ENCODE assay signal across 23 cellular contexts in genomic region chr7:54989826-54990225, GRCh38. TPM values are rescaled to one million over a fixed set of nuclear protein-coding genes. Genes with fewer than 3 reads are reported as not detected.
DNase-seq lines count a peak whose midpoint lies in the region; ATAC-seq, FAIRE-seq and TF ChIP-seq lines count a peak whose summit lies in the region.
"Had no signal": no experiment of that assay in that cellular context is flagged by ENCODE, and none has a peak within 500 bp of the region (broad histone marks: within the 10 kb centered on the region; RNA-seq: fewer than 3 reads in every experiment).

No MANE protein-coding gene starts in this region.

- peak overlapping the region; percentile 10 to 48; a peak in 4 of 6 replicates for H3K27ac ChIP-seq in A549
- H3K27ac ChIP-seq in WERI-Rb-1: no peak overlapping the region
- no peak overlapping the region for H3K27ac ChIP-seq in suprapubic skin
- H3K27ac ChIP-seq: BLaER1 treated with 17β-estradiol and CSF1 and Interleukin-3, amounts not matched to agents 10 nM and 100 nM had no signal

- H3K4me1 Mint-ChIP-seq in osteocyte (ENCODE audit: unreplicated experiment): peaks cover 34% of the 10 kb centered on the region

- no peak for TF ChIP-seq POLR2A in A549 (IDR thresholded peaks at IDR 0.05; ENCODE audit: low read length)
- no peak for TF ChIP-seq POLR2A in suprapubic skin (IDR thresholded peaks at IDR 0.05)

- peak overlapping the region; percentile 20 for H3K27ac Mint-ChIP-seq in osteocyte (ENCODE audit: unreplicated experiment)
- H3K27ac Mint-ChIP-seq: CD4-positive, alpha-beta memory T cell had no signal

- no peak overlapping the region for H3K4me2 ChIP-seq in A549
- H3K4me2 ChIP-seq: BLaER1 treated with 17β-estradiol and CSF1 and Interleukin-3, amounts not matched to agents 10 nM and 100 nM had no signal

- peaks cover 4% of the 10 kb centered on the region for H3K9me3 Mint-ChIP-seq in osteocyte (ENCODE audit: unreplicated experiment)

- H3K36me3 ChIP-seq in adipocyte (ENCODE audit: control insufficient read depth, insufficient read depth, low read length, severe bottlenecking) (no peaks in the 10 kb centered on the region), WERI-Rb-1 (no peaks in the 10 kb centered on the region), suprapubic skin (no peaks in the 10 kb centered on the region)
- H3K36me3 ChIP-seq: BE2C; BLaER1 treated with 17β-estradiol and CSF1 and Interleukin-3, amounts not matched to agents 10 nM and 100 nM; HAP-1 had no signal

- CTCF ChIA-PET in A549 (lab: Yijun Ruan, JAX): no interaction called here

- FAIRE-seq in A549 (lab: Jason Lieb, UNC): no peak
- FAIRE-seq: A204.1, GM12891, GM18507, H54 had no signal

- TF ChIP-seq CTCF in A549 (IDR thresholded peaks at IDR 0.05) (no peak), osteocyte (IDR thresholded peaks at IDR 0.05) (no peak), WERI-Rb-1 (IDR thresholded peaks at IDR 0.05; ENCODE audit: low read depth, low read length) (no peak), suprapubic skin (IDR thresholded peaks at IDR 0.05) (no peak)

- no peak overlapping the region for H3K9ac ChIP-seq in adipocyte (ENCODE audit: low read length)
- H3K9ac ChIP-seq: BLaER1 treated with 17β-estradiol and CSF1 and Interleukin-3, amounts not matched to agents 10 nM and 100 nM had no signal

- POLR2A ChIA-PET in A549 (lab: Yijun Ruan, JAX): no interaction called here

- DNase-seq in A549 (ENCODE audit: low read depth in 1 of 2, low spot score in 1 of 2) (no peak), adipocyte (ENCODE audit: low read depth) (peak; percentile 13), fibroblast of gingiva (ENCODE audit: low read depth) (peak; percentile 23), osteocyte (ENCODE audit: extremely low spot score, unreplicated experiment) (no peak), WERI-Rb-1 (no peak), cerebellum (ENCODE audit: low spot score) (no peak), suprapubic skin (ENCODE audit: low spot score in 2 of 2) (no peak)
- DNase-seq: ACHN; AML-193; BE2C; Calu3; CD4-positive, alpha-beta memory T cell; COR-L47; DMS53; DMS79 treated with DMSO at 0.1 percent for 48 hours; GF-D8; GOT3 had no signal

- no peaks in the 10 kb centered on the region for H3K36me3 Mint-ChIP-seq in osteocyte (ENCODE audit: unreplicated experiment)
- H3K36me3 Mint-ChIP-seq: CD4-positive, alpha-beta memory T cell had no signal

- H3K4me3 Mint-ChIP-seq in osteocyte (ENCODE audit: unreplicated experiment): no peak overlapping the region
- H3K4me3 Mint-ChIP-seq: CD4-positive, alpha-beta memory T cell had no signal

- 91% methylated on average over 2 of the region's 2 CpGs for WGBS in A549 (ENCODE audit: missing lambda C conversion rate)
- 53% methylated on average over 2 of the region's 2 CpGs for WGBS in suprapubic skin

- no peak for ATAC-seq in A549

- TF ChIP-seq EP300 in A549 (IDR thresholded peaks at IDR 0.05): no peak
- TF ChIP-seq EP300 in suprapubic skin (IDR thresholded peaks at IDR 0.05): no peak

- H3K27me3 ChIP-seq in adipocyte (replicated peaks; ENCODE audit: control insufficient read depth, insufficient read depth, low read length): no peaks in the 10 kb centered on the region
- H3K27me3 ChIP-seq in WERI-Rb-1 (ENCODE audit: insufficient read depth, low read depth, severe bottlenecking): peaks cover 3% of the 10 kb centered on the region
- no peaks in the 10 kb centered on the region for H3K27me3 ChIP-seq in suprapubic skin
- H3K27me3 ChIP-seq: BE2C had no signal

- no peaks in the 10 kb centered on the region for H3K9me3 ChIP-seq in A549
- H3K9me3 ChIP-seq in adipocyte (ENCODE audit: control insufficient read depth, low read length): no peaks in the 10 kb centered on the region
- H3K9me3 ChIP-seq in WERI-Rb-1 (ENCODE audit: severe bottlenecking): no peaks in the 10 kb centered on the region
- no peaks in the 10 kb centered on the region for H3K9me3 ChIP-seq in suprapubic skin
- H3K9me3 ChIP-seq: BE2C, HAP-1 had no signal

- no peak for TF ChIP-seq RAD21 in A549 (conservative IDR thresholded peaks at IDR 0.05 in 1 of 2, IDR thresholded peaks at IDR 0.05 in 1 of 2)

- no peak overlapping the region for H3K4me3 ChIP-seq in A549
- H3K4me3 ChIP-seq in adipocyte (ENCODE audit: low read length): no peak overlapping the region
- H3K4me3 ChIP-seq in WERI-Rb-1 (ENCODE audit: low read depth, low read length): no peak overlapping the region
- H3K4me3 ChIP-seq in suprapubic skin: no peak overlapping the region
- H3K4me3 ChIP-seq: BLaER1 treated with 17β-estradiol and CSF1 and Interleukin-3, amounts not matched to agents 10 nM and 100 nM; HAP-1 had no signal

- H3K4me1 ChIP-seq in A549 (peaks cover 58% of the 10 kb centered on the region), adipocyte (ENCODE audit: control insufficient read depth, insufficient read depth, low read length) (peaks cover 22% of the 10 kb centered on the region), suprapubic skin (no peaks in the 10 kb centered on the region)
- H3K4me1 ChIP-seq: BE2C, HAP-1 had no signal

- no peaks in the 10 kb centered on the region for H3K27me3 Mint-ChIP-seq in osteocyte (ENCODE audit: unreplicated experiment)

TF ChIP-seq in A549, 52 proteins besides CTCF, POLR2A, EP300 and RAD21 (continues in another document):
- no peak for TF ChIP-seq JUN (IDR thresholded peaks at IDR 0.05)
- no peak for TF ChIP-seq GATA3 (IDR thresholded peaks at IDR 0.05; ENCODE audit: borderline replicate concordance)
- TF ChIP-seq HMGXB4 (CRISPR knock-in tag; IDR thresholded peaks at IDR 0.05; ENCODE audit: borderline replicate concordance): no peak
- TF ChIP-seq JUNB (IDR thresholded peaks at IDR 0.05): no peak
- TF ChIP-seq HES2 (IDR thresholded peaks at IDR 0.05): no peak
- TF ChIP-seq ZC3H11A (IDR thresholded peaks at IDR 0.05): no peak
- no peak for TF ChIP-seq ZNF302 (CRISPR knock-in tag; IDR thresholded peaks at IDR 0.05)
- TF ChIP-seq TP53 (CRISPR knock-in tag; IDR thresholded peaks at IDR 0.05): no peak
- TF ChIP-seq BCL3 (IDR thresholded peaks at IDR 0.05): no peak
- TF ChIP-seq, protein P1, sequence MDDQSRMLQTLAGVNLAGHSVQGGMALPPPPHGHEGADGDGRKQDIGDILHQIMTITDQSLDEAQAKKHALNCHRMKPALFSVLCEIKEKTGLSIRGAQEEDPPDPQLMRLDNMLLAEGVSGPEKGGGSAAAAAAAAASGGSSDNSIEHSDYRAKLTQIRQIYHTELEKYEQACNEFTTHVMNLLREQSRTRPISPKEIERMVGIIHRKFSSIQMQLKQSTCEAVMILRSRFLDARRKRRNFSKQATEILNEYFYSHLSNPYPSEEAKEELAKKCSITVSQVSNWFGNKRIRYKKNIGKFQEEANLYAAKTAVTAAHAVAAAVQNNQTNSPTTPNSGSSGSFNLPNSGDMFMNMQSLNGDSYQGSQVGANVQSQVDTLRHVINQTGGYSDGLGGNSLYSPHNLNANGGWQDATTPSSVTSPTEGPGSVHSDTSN (IDR thresholded peaks at IDR 0.05): no peak
- TF ChIP-seq, protein P2, sequence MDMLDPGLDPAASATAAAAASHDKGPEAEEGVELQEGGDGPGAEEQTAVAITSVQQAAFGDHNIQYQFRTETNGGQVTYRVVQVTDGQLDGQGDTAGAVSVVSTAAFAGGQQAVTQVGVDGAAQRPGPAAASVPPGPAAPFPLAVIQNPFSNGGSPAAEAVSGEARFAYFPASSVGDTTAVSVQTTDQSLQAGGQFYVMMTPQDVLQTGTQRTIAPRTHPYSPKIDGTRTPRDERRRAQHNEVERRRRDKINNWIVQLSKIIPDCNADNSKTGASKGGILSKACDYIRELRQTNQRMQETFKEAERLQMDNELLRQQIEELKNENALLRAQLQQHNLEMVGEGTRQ (IDR thresholded peaks at IDR 0.05): no peak
- TF ChIP-seq NPAS2 (CRISPR knock-in tag; IDR thresholded peaks at IDR 0.05; ENCODE audit: borderline replicate concordance): no peak
- TF ChIP-seq HOXB5 (CRISPR knock-in tag; IDR thresholded peaks at IDR 0.05): no peak
- TF ChIP-seq HEYL (CRISPR knock-in tag; IDR thresholded peaks at IDR 0.05): no peak
- no peak for TF ChIP-seq RCOR1 (IDR thresholded peaks at IDR 0.05; ENCODE audit: low read depth, low read length)
- TF ChIP-seq ESRRA (IDR thresholded peaks at IDR 0.05; ENCODE audit: borderline replicate concordance, low read length): no peak
- no peak for TF ChIP-seq EHF (CRISPR knock-in tag; IDR thresholded peaks at IDR 0.05)
- TF ChIP-seq FOXS1 (CRISPR knock-in tag; IDR thresholded peaks at IDR 0.05): no peak

RNA-seq across cellular contexts. Expression of gene EGFR, which starts 29.0 kb away (rescaled TPM):
- polyA plus RNA-seq in A549 (2011; rRNA removed) (59.5 and 61.4 TPM in 2 replicates), A549 (2017; fragmentation: RNase III; extraction: RNeasy Plus Mini Kit Qiagen cat#74134 plus additional on column Dnase treatment) (62.2 to 64.1 TPM (median 63.8 TPM) in 3 replicates)
- 25.3 and 28.2 TPM in 2 replicates for polyA plus RNA-seq in A549 (2012; cell fraction: cytosol; rRNA removed)
- polyA plus RNA-seq in A549 (2012; cell fraction: nucleus; rRNA removed): 61.4 and 73.8 TPM in 2 replicates
- 125 and 165 TPM in 2 replicates for polyA minus RNA-seq in A549 (2011; rRNA and poly(A)+ RNA removed)
- total RNA-seq in osteocyte (56.2 and 56.5 TPM in 2 replicates), cerebellum (46.9 TPM), suprapubic skin (100 to 1,000 TPM; 231 to 341 (median 271) TPM)
- total RNA-seq: CD4-positive, alpha-beta memory T cell had no signal
- polyA plus RNA-seq: CD4-positive, alpha-beta memory T cell had no signal

Comparison
In these comparisons a context has a peak if more than half of its experiments do, and no peak if none do; other contexts are left out.
1. DNase-seq: peak in adipocyte (single experiment) and fibroblast of gingiva (single experiment); none in A549 (0 of 2), osteocyte (single experiment), WERI-Rb-1 (single experiment), cerebellum (single experiment) and suprapubic skin (0 of 2).
2. H3K27ac ChIP-seq: peak in A549 (2 of 2); none in WERI-Rb-1 (single experiment) and suprapubic skin (single experiment).